Comparison of ENCODE assay signal across 14 cellular contexts in the genomic region with DNA sequence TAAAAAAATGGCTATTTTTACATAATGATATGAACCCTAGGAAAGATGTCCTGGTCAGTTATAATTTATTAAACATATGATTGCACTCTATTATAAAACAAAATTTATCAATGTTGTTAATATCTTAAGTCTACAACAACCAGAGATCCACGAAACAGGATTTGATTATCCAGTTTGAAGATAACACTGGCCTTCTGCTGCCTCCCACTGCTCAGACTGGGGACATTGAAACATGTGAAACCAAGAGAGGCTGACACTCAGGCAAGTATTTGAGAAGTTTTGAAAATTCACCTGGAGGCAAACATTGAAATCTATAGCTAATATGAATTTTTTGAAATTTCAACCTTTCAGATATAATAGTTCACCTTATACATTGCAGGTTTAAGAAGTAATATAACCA.
A peak's percentile ranks its signal among the peaks of the same experiment; 100 is the strongest.
DNase-seq lines count a peak whose midpoint lies in the region; ATAC-seq and TF ChIP-seq lines count a peak whose summit lies in the region.
"Had no signal": no experiment of that assay in that cellular context is flagged by ENCODE, and none has a peak within 500 bp of the region (broad histone marks: within the 10 kb centered on the region; RNA-seq: fewer than 3 reads in every experiment).

No MANE protein-coding gene starts in this region.

- TF ChIP-seq EP300 in Ishikawa (IDR thresholded peaks at IDR 0.05; ENCODE audit: borderline replicate concordance) = no peak

- H3K4me3 ChIP-seq in mesendoderm (ENCODE audit: low read length) (no peak overlapping the region), Karpas-422 (ENCODE audit: low read length) (no peak overlapping the region)

- no CpG with 5 or more reads among the region's 1 CpG for WGBS in mesendoderm (ENCODE audit: extremely low coverage, insufficient coverage, low lambda C conversion rate)

- H3K27ac ChIP-seq in mesendoderm (ENCODE audit: low read depth, low read length) = no peak overlapping the region
- no peak overlapping the region for H3K27ac ChIP-seq in Karpas-422 (ENCODE audit: low read length)
- H3K27ac ChIP-seq: epithelial cell of prostate had no signal

- DNase-seq in AG20443 (ENCODE audit: low spot score) (peak; percentile 30), dermis microvascular lymphatic vessel endothelial cell (ENCODE audit: low read depth in 2 of 2) (peak; percentile 1 to 18), mesendoderm (peak; percentile 39), cerebellar nuclear complex (lab: John Stamatoyannopoulos, UW) (no peak), Karpas-422 (no peak), NAMALWA (ENCODE audit: low spot score) (no peak)
- DNase-seq: activated CD4-positive, alpha-beta T cell treated with anti-CD3 and anti-CD28 coated beads, Interleukin-2, amount 50 U/mL, for 1 hour; CD8-positive, alpha-beta T cell; MM.1S; NCI-H2171; T-helper 2 cell had no signal

- no peak overlapping the region for H2BK120ac ChIP-seq in mesendoderm (ENCODE audit: low read depth, low read length)

- no peak overlapping the region for H4K5ac ChIP-seq in mesendoderm (ENCODE audit: low read length)

- ATAC-seq in HG02973 (IDR thresholded peaks at IDR 0.05; ENCODE audit: unreplicated experiment) = no peak
- ATAC-seq: CD8-positive, alpha-beta T cell had no signal

- no peak overlapping the region for H2AFZ ChIP-seq in Karpas-422 (ENCODE audit: low read length)

- no peaks in the 10 kb centered on the region for H4K20me1 ChIP-seq in Karpas-422 (ENCODE audit: insufficient read depth, low read depth, low read length)

- H3K9me2 ChIP-seq in Karpas-422 (replicated peaks; ENCODE audit: insufficient read depth, low read length) = no peaks in the 10 kb centered on the region

- no peak overlapping the region for H4K8ac ChIP-seq in mesendoderm (ENCODE audit: low read depth, low read length)

- H3K79me2 ChIP-seq in mesendoderm (ENCODE audit: control insufficient read depth, insufficient read depth, low read length) = no peaks in the 10 kb centered on the region
- H3K79me2 ChIP-seq in Karpas-422 (ENCODE audit: low read length) = no peaks in the 10 kb centered on the region

- H3K4me2 ChIP-seq in mesendoderm (ENCODE audit: low read length) = no peak overlapping the region
- H3K4me2 ChIP-seq in Karpas-422 (ENCODE audit: low read depth, low read length, poor library complexity, severe bottlenecking) = no peak overlapping the region

- H3K27me3 ChIP-seq in mesendoderm (ENCODE audit: insufficient read depth, low read length, poor library complexity) (no peaks in the 10 kb centered on the region), Karpas-422 (ENCODE audit: low read length) (no peaks in the 10 kb centered on the region)

- no peaks in the 10 kb centered on the region for H3K79me1 ChIP-seq in mesendoderm (ENCODE audit: low read length)

- H2BK15ac ChIP-seq in mesendoderm (replicated peaks; ENCODE audit: low read depth) = no peak overlapping the region

- no peaks in the 10 kb centered on the region for H3K9me3 ChIP-seq in Karpas-422 (ENCODE audit: low read length)

- H3K23ac ChIP-seq in mesendoderm (ENCODE audit: low read length) = no peak overlapping the region

- no peak overlapping the region for H2AK5ac ChIP-seq in mesendoderm (ENCODE audit: low read length)

- no peaks in the 10 kb centered on the region for H3K4me1 ChIP-seq in mesendoderm (ENCODE audit: control insufficient read depth, low read depth, low read length)
- no peaks in the 10 kb centered on the region for H3K4me1 ChIP-seq in Karpas-422 (ENCODE audit: low read length)

- no peak overlapping the region for H3K4ac ChIP-seq in mesendoderm (ENCODE audit: low read depth, low read length)

- H3K56ac ChIP-seq in mesendoderm (ENCODE audit: low read length) = no peak overlapping the region

- H2BK5ac ChIP-seq in mesendoderm (ENCODE audit: low read length) = no peak overlapping the region

- H3K9ac ChIP-seq in mesendoderm (ENCODE audit: low read length) (no peak overlapping the region), Karpas-422 (ENCODE audit: low read length) (no peak overlapping the region)

- peak; percentile 51 for TF ChIP-seq RAD21 in Ishikawa (IDR thresholded peaks at IDR 0.05; ENCODE audit: low read depth)

- no peak overlapping the region for H3K18ac ChIP-seq in mesendoderm (ENCODE audit: low read length)

- no peaks in the 10 kb centered on the region for H3K36me3 ChIP-seq in mesendoderm (ENCODE audit: control insufficient read depth, insufficient read depth, low read length)
- no peaks in the 10 kb centered on the region for H3K36me3 ChIP-seq in Karpas-422 (ENCODE audit: insufficient read depth, low read length)

TF ChIP-seq in Ishikawa, 13 proteins besides CTCF, POLR2A, EP300 and RAD21:
- no peak for TF ChIP-seq ZBTB7A (IDR thresholded peaks at IDR 0.05; ENCODE audit: low read depth)

Comparison
In these comparisons a context has a peak if more than half of its experiments do, and no peak if none do; other contexts are left out.
1. DNase-seq: peak in AG20443 (single experiment), dermis microvascular lymphatic vessel endothelial cell (2 of 2) and mesendoderm (single experiment); none in cerebellar nuclear complex (0 of 2), Karpas-422 (single experiment) and NAMALWA (single experiment).